ENCODE assay signal across 10 cellular contexts in the genomic region with DNA sequence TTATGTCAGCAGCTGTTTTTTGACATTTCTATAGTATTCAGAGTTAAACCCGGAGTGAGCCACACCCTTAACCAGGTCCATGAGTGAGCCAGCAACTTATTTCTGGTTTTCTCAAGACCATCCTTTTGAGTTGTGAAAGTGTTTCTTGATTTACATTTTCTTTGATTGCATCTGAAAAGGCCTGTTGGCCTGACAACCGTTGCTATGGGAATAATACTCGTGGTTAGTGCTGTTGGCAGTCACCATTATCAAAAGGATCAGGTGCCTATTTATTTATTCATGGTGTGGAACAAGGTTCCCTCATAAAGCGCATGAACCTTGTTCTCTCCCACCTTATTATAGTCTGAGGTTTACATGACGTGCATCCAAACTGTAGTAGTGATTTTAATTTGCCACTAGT.
DNase-seq lines count a peak whose midpoint lies in the region; ATAC-seq and TF ChIP-seq lines count a peak whose summit lies in the region.
"Had no signal": no experiment of that assay in that cellular context is flagged by ENCODE, and none has a peak within 500 bp of the region (broad histone marks: within the 10 kb centered on the region; RNA-seq: fewer than 3 reads in every experiment).

No MANE protein-coding gene starts in this region.

- H3K36me3 ChIP-seq in tibial nerve, result no peaks in the 10 kb centered on the region
- H3K36me3 ChIP-seq: lower lobe of right lung had no signal

- DNase-seq in DMS79 treated with DMSO at 0.1 percent for 48 hours (lab: John Stamatoyannopoulos, UW) (peak; percentile 87), RPMI7951 (ENCODE audit: low read depth) (peak; percentile 33), memory B cell (ENCODE audit: low spot score in 2 of 2) (peak; percentile 32 to 48), tibial nerve (ENCODE audit: low spot score in 2 of 2) (no peak), DMS114 treated with DMSO at 0.1 percent for 48 hours (lab: John Stamatoyannopoulos, UW; ENCODE audit: unreplicated experiment) (no peak), AML-193 (lab: John Stamatoyannopoulos, UW) (no peak)
- peak; percentile 28 for DNase-seq in Jurkat, Clone E6-1 (ENCODE audit: low read depth, low spot score)
- DNase-seq: activated CD8-positive, alpha-beta memory T cell treated with anti-CD3 and anti-CD28 coated beads, Interleukin-2, amount 50 U/mL, for 48 hours; lower lobe of right lung had no signal

- H3K4me1 ChIP-seq in tibial nerve, result no peaks in the 10 kb centered on the region
- H3K4me1 ChIP-seq: lower lobe of right lung had no signal

- TF ChIP-seq POLR2A in tibial nerve (IDR thresholded peaks at IDR 0.05), result no peak

- H3K27me3 Mint-ChIP-seq in memory B cell, result no peaks in the 10 kb centered on the region

- peaks cover 24% of the 10 kb centered on the region for H3K4me1 Mint-ChIP-seq in memory B cell

- H3K9me3 Mint-ChIP-seq in memory B cell, result no peaks in the 10 kb centered on the region

- H3K4me3 Mint-ChIP-seq in memory B cell, result peak overlapping the region; percentile 72

- H3K4me3 ChIP-seq in Jurkat, Clone E6-1 (ENCODE audit: low read length), result no peak overlapping the region
- no peak overlapping the region for H3K4me3 ChIP-seq in tibial nerve
- H3K4me3 ChIP-seq: lower lobe of right lung had no signal

- no peak overlapping the region for H3K27ac ChIP-seq in tibial nerve
- H3K27ac ChIP-seq: lower lobe of right lung had no signal

- H3K9me3 ChIP-seq in tibial nerve, result no peaks in the 10 kb centered on the region
- H3K9me3 ChIP-seq: lower lobe of right lung had no signal

- peaks cover 9% of the 10 kb centered on the region for H3K36me3 Mint-ChIP-seq in memory B cell

- H3K27me3 ChIP-seq in tibial nerve, result no peaks in the 10 kb centered on the region

- peak overlapping the region; percentile 99 for H3K27ac Mint-ChIP-seq in memory B cell

- no peak for TF ChIP-seq EP300 in tibial nerve (IDR thresholded peaks at IDR 0.05)

- 72 to 80% methylated on average over 5 of the region's 5 CpGs for WGBS in tibial nerve, 2 donors

- no peak for TF ChIP-seq CTCF in tibial nerve (IDR thresholded peaks at IDR 0.05)

- ATAC-seq in memory B cell (ENCODE audit: low read depth) (peak; percentile 82), HG03039 (IDR thresholded peaks at IDR 0.05; ENCODE audit: unreplicated experiment) (no peak)

Comparison
In these comparisons a context has a peak if more than half of its experiments do, and no peak if none do; other contexts are left out.
1. DNase-seq: peak in DMS79 treated with DMSO at 0.1 percent for 48 hours (single experiment), Jurkat, Clone E6-1 (single experiment), RPMI7951 (single experiment) and memory B cell (2 of 2); none in tibial nerve (0 of 2), DMS114 treated with DMSO at 0.1 percent for 48 hours (single experiment) and AML-193 (0 of 2).